8 cellular contexts compared by ENCODE assay signal in genomic region chr21:37700641-37701202, GRCh38.
DNase-seq lines count a peak whose midpoint lies in the region; ATAC-seq, FAIRE-seq and TF ChIP-seq lines count a peak whose summit lies in the region.

No MANE protein-coding gene starts in this region.

- in situ Hi-C loops in GM12878 (cut with MboI): no loop called here

- H3K36me3 Mint-ChIP-seq in MCF 10A (ENCODE audit: insufficient read depth, unreplicated experiment): no peaks in the 10 kb centered on the region

- 1% methylated on average over 6 of the region's 6 CpGs for WGBS in GM12878 (ENCODE audit: insufficient coverage, insufficient replicate concordance, low lambda C conversion rate, missing lambda C conversion rate)
- WGBS in testis, 2 donors: 46 to 49% methylated on average over 6 of the region's 6 CpGs

- no peaks in the 10 kb centered on the region for H3K79me2 ChIP-seq in GM12878 (ENCODE audit: control insufficient read depth, insufficient read depth, low read length)

- peak; percentile 62 for TF ChIP-seq RAD21 in GM12878 (IDR thresholded peaks at IDR 0.05; ENCODE audit: insufficient read depth, low read depth, low read length)

- H3K9me3 Mint-ChIP-seq in MCF 10A (ENCODE audit: unreplicated experiment): no peaks in the 10 kb centered on the region

- no peaks in the 10 kb centered on the region for H3K36me3 ChIP-seq in breast epithelium
- no peaks in the 10 kb centered on the region for H3K36me3 ChIP-seq in GM12878 (ENCODE audit: control insufficient read depth in 2 of 2, insufficient read depth in 2 of 2, low read length in 1 of 2)
- no peaks in the 10 kb centered on the region for H3K36me3 ChIP-seq in testis (ENCODE audit: low read depth, missing control alignments)

- FAIRE-seq in GM12878 (lab: Jason Lieb, UNC) (peak; percentile 87), islet of Langerhans (lab: Jason Lieb, UNC) (peak; percentile 36)

- DNase-seq in MCF 10A (ENCODE audit: unreplicated experiment) (peak; percentile 88), breast epithelium (ENCODE audit: low spot score in 2 of 2) (no peak), HT-29 (ENCODE audit: low spot score) (peak; percentile 61), NCI-H748 (lab: John Stamatoyannopoulos, UW; ENCODE audit: unreplicated experiment) (peak; percentile 89), GM12878 (ENCODE audit: low read depth, low spot score) (peak; percentile 56), testis (peak; percentile 35)

- no peak overlapping the region for H3K27ac Mint-ChIP-seq in MCF 10A (ENCODE audit: low read depth, unreplicated experiment)

- peak; percentile 87 for ATAC-seq in GM21737 (IDR thresholded peaks at IDR 0.05; ENCODE audit: unreplicated experiment)
- peak; percentile 99 for ATAC-seq in GM12878

- H3K27ac ChIP-seq in breast epithelium: no peak overlapping the region
- H3K27ac ChIP-seq in GM12878 (ENCODE audit: control insufficient read depth, insufficient read depth): no peak overlapping the region
- no peak overlapping the region for H3K27ac ChIP-seq in testis

- H3K4me2 ChIP-seq in GM12878 (ENCODE audit: control insufficient read depth, insufficient read depth): no peak overlapping the region

- H3K4me1 Mint-ChIP-seq in MCF 10A (ENCODE audit: insufficient read depth, unreplicated experiment): no peaks in the 10 kb centered on the region

- TF ChIP-seq POLR2A in breast epithelium (IDR thresholded peaks at IDR 0.05) (no peak), GM12878 (IDR thresholded peaks at IDR 0.05; ENCODE audit: low read depth, low read length) (no peak), testis (IDR thresholded peaks at IDR 0.05) (no peak)

- SMC1A ChIA-PET in GM12878 (lab: Charles Lee; ENCODE audit: uncharacterized antibody, unreplicated experiment): interaction anchor here (0.9 to 2.3 kb wide), 7 partner anchors 12 to 652 kb away, joined by 3 to 6 read pairs (median 3); no protein-coding TSS in a partner anchor

- H3K27me3 ChIP-seq in breast epithelium (no peaks in the 10 kb centered on the region), GM12878 (replicated peaks in 1 of 2; ENCODE audit: control insufficient read depth in 2 of 2, insufficient read depth in 2 of 2, low read length in 1 of 2) (peaks cover 0 to 1% of the 10 kb centered on the region in 2 experiments; a peak in 1 of 4 replicates), testis (no peaks in the 10 kb centered on the region)

- CTCF ChIA-PET in MCF 10A (lab: Yijun Ruan, JAX): interaction anchor here (0.6 to 4.1 kb wide), 27 partner anchors 9 to 1138 kb away, joined by 3 to 32 read pairs (median 4); no protein-coding TSS in a partner anchor
- CTCF ChIA-PET in GM12878 (lab: Yijun Ruan, JAX): interaction anchor here (0.8 to 2.3 kb wide), 14 partner anchors 8 to 652 kb away, joined by 3 to 21 read pairs (median 4); no protein-coding TSS in a partner anchor

- TF ChIP-seq EP300 in GM12878 (IDR thresholded peaks at IDR 0.05; ENCODE audit: borderline replicate concordance in 1 of 2, control insufficient read depth in 1 of 2, low read depth in 2 of 2, low read length in 2 of 2): no peak

- RAD21 ChIA-PET in GM12878 (lab: Charles Lee; ENCODE audit: unreplicated experiment): interaction anchor here (1.1 to 1.4 kb wide), 4 partner anchors 11 to 652 kb away, joined by 3 to 8 read pairs (median 5); no protein-coding TSS in a partner anchor

- TF ChIP-seq CTCF in MCF 10A (IDR thresholded peaks at IDR 0.05; ENCODE audit: unreplicated experiment) (peak; percentile 57), breast epithelium (IDR thresholded peaks at IDR 0.05) (peak in 1 of 3 donors; percentile 15), GM12878 (IDR thresholded peaks at IDR 0.05 in 2 of 3, conservative IDR thresholded peaks at IDR 0.05 in 1 of 3; ENCODE audit: control insufficient read depth in 2 of 3, extremely low read depth in 1 of 3, insufficient read depth in 1 of 3, low read depth in 3 of 3, low read length in 3 of 3) (peak; percentile 59 to 66 (median 66)), testis (IDR thresholded peaks at IDR 0.05) (peak; percentile 15 to 54 (median 31))

- POLR2A ChIA-PET in MCF 10A (lab: Yijun Ruan, JAX) (interaction anchor here (0.8 kb wide), 1 partner anchor 486 kb away, joined by 3 read pairs; no protein-coding TSS in a partner anchor), GM12878 (lab: Charles Lee) (no interaction called here)

- H3K9me3 ChIP-seq in breast epithelium: no peaks in the 10 kb centered on the region
- H3K9me3 ChIP-seq in GM12878 (replicated peaks; ENCODE audit: control insufficient read depth, insufficient read depth, low read length): no peaks in the 10 kb centered on the region
- no peaks in the 10 kb centered on the region for H3K9me3 ChIP-seq in testis

- H3K4me3 Mint-ChIP-seq in MCF 10A (ENCODE audit: unreplicated experiment): no peak overlapping the region

- peaks cover 24% of the 10 kb centered on the region for H3K27me3 Mint-ChIP-seq in MCF 10A (ENCODE audit: insufficient read depth, unreplicated experiment)

- no peak overlapping the region for H3K4me3 ChIP-seq in breast epithelium
- H3K4me3 ChIP-seq in GM12878: no peak overlapping the region
- H3K4me3 ChIP-seq in testis: no peak overlapping the region

- H3K4me1 ChIP-seq in breast epithelium (no peaks in the 10 kb centered on the region), GM12878 (ENCODE audit: control insufficient read depth, insufficient read depth, low read length) (no peaks in the 10 kb centered on the region; the same call in 1 of the 2 replicates), testis (no peaks in the 10 kb centered on the region)

- no peak overlapping the region for H3K9ac ChIP-seq in GM12878 (ENCODE audit: control insufficient read depth, insufficient read depth, low read length)

- BruUV-seq in MCF 10A (replicated peaks; lab: Mats Ljungman, UMichigan) (no TSS peak), GM12878 (replicated peaks; lab: Mats Ljungman, UMichigan) (no TSS peak)

- intact Hi-C loops in MCF 10A (cut with micrococcal nuclease) (loop anchor here (1.0 kb wide), 2 partner anchors 470 to 652 kb away; no protein-coding TSS in a partner anchor), breast epithelium (cut with DNase I; ENCODE audit: low total_unique reads) (no loop called here), GM12878 (cut with micrococcal nuclease; ENCODE audit: unreplicated experiment) (loop anchor here (1.0 kb wide), 1 partner anchor 426 kb away; no protein-coding TSS in a partner anchor), testis (cut with DNase I; ENCODE audit: low total_unique reads) (no loop called here)

- no peak overlapping the region for H2AFZ ChIP-seq in GM12878 (ENCODE audit: control insufficient read depth, low read depth, low read length)

- H4K20me1 ChIP-seq in GM12878 (ENCODE audit: control insufficient read depth, insufficient read depth): no peaks in the 10 kb centered on the region

TF ChIP-seq in GM12878, 131 proteins besides CTCF, POLR2A, EP300 and RAD21 (continues in another document):
- no peak for TF ChIP-seq YBX1 (IDR thresholded peaks at IDR 0.05)
- no peak for TF ChIP-seq ZSCAN29 (IDR thresholded peaks at IDR 0.05)
- no peak for TF ChIP-seq RELB (IDR thresholded peaks at IDR 0.05; ENCODE audit: low read depth)
- TF ChIP-seq ZNF384 (IDR thresholded peaks at IDR 0.05; ENCODE audit: borderline replicate concordance, low read depth, low read length): no peak
- no peak for TF ChIP-seq SKIL (IDR thresholded peaks at IDR 0.05; ENCODE audit: low read depth, poor library complexity, severe bottlenecking)
- no peak for TF ChIP-seq HDGF (IDR thresholded peaks at IDR 0.05)
- TF ChIP-seq CHD4 (IDR thresholded peaks at IDR 0.05): no peak
- TF ChIP-seq IKZF2 (IDR thresholded peaks at IDR 0.05): no peak

Comparison
In these comparisons a context has a peak if more than half of its experiments do, and no peak if none do; other contexts are left out.
1. DNase-seq: peak in MCF 10A (single experiment), HT-29 (single experiment), NCI-H748 (single experiment), GM12878 (single experiment) and testis (single experiment); none in breast epithelium (0 of 2).
2. intact Hi-C loops: an anchor here in MCF 10A (1.0 kb wide) and GM12878 (1.0 kb wide); none called in breast epithelium and testis.